Comparison of ENCODE assay signal across 8 cellular contexts in the genomic region with DNA sequence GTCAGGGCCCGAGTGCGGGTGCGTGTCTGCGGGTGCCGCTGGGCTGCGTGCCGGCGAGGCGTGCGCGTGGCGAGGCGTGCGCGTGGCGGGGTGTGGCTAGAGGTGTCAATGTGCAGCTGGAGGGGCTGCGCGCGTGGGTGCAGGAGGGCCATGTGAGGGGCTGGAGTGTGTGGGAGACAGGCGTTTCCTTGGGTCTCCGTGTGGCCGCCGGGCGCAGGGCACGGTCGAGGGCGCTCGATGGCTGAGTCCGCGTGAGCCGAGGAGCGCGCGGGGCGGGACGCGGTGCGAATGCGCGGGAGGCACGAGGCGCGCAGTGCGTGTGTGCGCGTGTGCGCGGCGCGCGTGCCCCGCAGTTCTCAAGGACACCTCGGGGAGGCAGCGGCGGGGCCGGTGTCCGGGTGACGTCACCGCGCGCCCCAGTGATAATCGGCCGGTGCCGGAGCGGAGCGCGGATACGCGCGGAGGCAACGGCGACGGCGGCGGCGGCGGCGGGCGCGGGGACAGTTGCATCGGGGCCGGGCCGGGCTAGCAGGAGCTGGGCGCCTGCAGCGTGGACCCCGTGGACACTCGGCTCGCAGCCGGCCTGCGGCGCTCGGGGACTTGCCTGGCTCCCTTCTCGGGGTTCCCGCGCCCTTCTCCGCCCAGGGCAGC. TPM values are rescaled to one million over a fixed set of nuclear protein-coding genes. Genes with fewer than 3 reads are reported as not detected.
A peak's percentile ranks its signal among the peaks of the same experiment; 100 is the strongest.
DNase-seq lines count a peak whose midpoint lies in the region.
"Had no signal": no experiment of that assay in that cellular context is flagged by ENCODE, and none has a peak within 500 bp of the region (broad histone marks: within the 10 kb centered on the region; RNA-seq: fewer than 3 reads in every experiment).

No MANE protein-coding gene starts in this region.

- no peak overlapping the region for H3K9ac ChIP-seq in trophoblast cell (ENCODE audit: low read length)

- peak overlapping the region; percentile 58 for H3K4me2 ChIP-seq in trophoblast cell (ENCODE audit: low read length)

- H3K79me1 ChIP-seq in trophoblast cell (ENCODE audit: low read length), result no peaks in the 10 kb centered on the region

- H3K27ac ChIP-seq in trophoblast cell (ENCODE audit: low read depth, low read length), result no peak overlapping the region

- H3K4me3 ChIP-seq in trophoblast cell (ENCODE audit: low read depth, low read length) (no peak overlapping the region), HAP-1 (no peak overlapping the region)

- H2BK120ac ChIP-seq in trophoblast cell (ENCODE audit: insufficient read depth, low read length, poor library complexity), result no peak overlapping the region

- no peak overlapping the region for H2AK5ac ChIP-seq in trophoblast cell (ENCODE audit: low read length)

- no peak overlapping the region for H3K23ac ChIP-seq in trophoblast cell (ENCODE audit: low read length)

- H3K27me3 ChIP-seq in trophoblast cell (ENCODE audit: insufficient read depth, low read length) (peaks cover 73% of the 10 kb centered on the region), HAP-1 (ENCODE audit: low read depth) (peaks cover 50% of the 10 kb centered on the region)

- in situ Hi-C loops in HAP-1 (cut with MboI; ENCODE audit: low sequenced_read_pairs), result no loop called here

- H3K4ac ChIP-seq in trophoblast cell (ENCODE audit: low read depth, low read length), result no peak overlapping the region

- no peak overlapping the region for H4K91ac ChIP-seq in trophoblast cell (ENCODE audit: low read depth, low read length)

- no peak overlapping the region for H4K12ac ChIP-seq in trophoblast cell (ENCODE audit: low read depth, low read length)

- no peaks in the 10 kb centered on the region for H3K79me2 ChIP-seq in trophoblast cell (ENCODE audit: control insufficient read depth, insufficient read depth, low read length, poor library complexity)

- peaks cover 5 to 12% of the 10 kb centered on the region in 2 experiments for H3K4me1 ChIP-seq in trophoblast cell (ENCODE audit: control insufficient read depth in 1 of 2, insufficient read depth in 2 of 2, low read length in 2 of 2)
- peaks cover 3% of the 10 kb centered on the region; the same call in 1 of the 2 replicates for H3K4me1 ChIP-seq in HAP-1

- H3K36me3 ChIP-seq in trophoblast cell (ENCODE audit: control insufficient read depth in 1 of 2, insufficient read depth in 2 of 2, low read length in 2 of 2) (no peaks in the 10 kb centered on the region), HAP-1 (replicated peaks) (no peaks in the 10 kb centered on the region)

- H3K14ac ChIP-seq in trophoblast cell (ENCODE audit: low read length), result no peak overlapping the region

- no peak overlapping the region for H2BK12ac ChIP-seq in trophoblast cell (ENCODE audit: low read length)

- no peak overlapping the region for H4K8ac ChIP-seq in trophoblast cell (ENCODE audit: low read depth, low read length)

- H3K18ac ChIP-seq in trophoblast cell (ENCODE audit: low read length), result no peak overlapping the region

- H3K9me3 ChIP-seq in trophoblast cell (ENCODE audit: insufficient read depth, low read depth, low read length), result peaks cover 13% of the 10 kb centered on the region
- no peaks in the 10 kb centered on the region for H3K9me3 ChIP-seq in HAP-1

- H2AFZ ChIP-seq in trophoblast cell (ENCODE audit: insufficient read depth, low read length, poor library complexity), result no peak overlapping the region

- no CpG with 5 or more reads among the region's 96 CpGs for WGBS in trophoblast cell (ENCODE audit: extremely low coverage, insufficient coverage, insufficient read length)

- DNase-seq in D341Med (ENCODE audit: low spot score) (peak; percentile 82), NCI-H2171 (lab: John Stamatoyannopoulos, UW) (peak; percentile 68), ecto neural progenitor cell (ENCODE audit: low spot score) (peak; percentile 76), trophoblast cell (no peak), NCI-H774 (lab: John Stamatoyannopoulos, UW) (no peak), NK-92 (lab: John Stamatoyannopoulos, UW; ENCODE audit: unreplicated experiment) (no peak), HAP-1 (ENCODE audit: low spot score in 2 of 2) (no peak)
- DNase-seq: amniotic stem cell had no signal

- no peak overlapping the region for H2BK5ac ChIP-seq in trophoblast cell (ENCODE audit: low read depth, low read length, poor library complexity)

RNA-seq across cellular contexts. Expression of a gene that starts 38.7 kb away (rescaled TPM):
- 89.1 and 94.0 TPM in 2 replicates for polyA plus RNA-seq in trophoblast cell (2013)

RNA-seq across cellular contexts. Expression of a gene that starts 58.4 kb away (rescaled TPM):
- polyA plus RNA-seq in trophoblast cell (2013), result 12.8 and 14.9 TPM in 2 replicates

Comparison
In these comparisons a context has a peak if more than half of its experiments do, and no peak if none do; other contexts are left out.
1. DNase-seq: peak in D341Med (single experiment), NCI-H2171 (single experiment) and ecto neural progenitor cell (single experiment); none in trophoblast cell (0 of 2), NCI-H774 (single experiment), NK-92 (single experiment) and HAP-1 (0 of 2).